In genomic region chr11:118996926-118997626, GRCh38 we compare ENCODE assay signal across 8 cellular contexts. TPM values are rescaled to one million over a fixed set of nuclear protein-coding genes. Genes with fewer than 3 reads are reported as not detected.
A peak's percentile ranks its signal among the peaks of the same experiment; 100 is the strongest.
DNase-seq lines count a peak whose midpoint lies in the region; ATAC-seq and TF ChIP-seq lines count a peak whose summit lies in the region.

No MANE protein-coding gene starts in this region.

- no peaks in the 10 kb centered on the region for H3K9me2 ChIP-seq in MM.1S (replicated peaks; ENCODE audit: insufficient read depth, low read length)
- H3K9me2 ChIP-seq in neural cell (ENCODE audit: insufficient read depth, low read length) = no peaks in the 10 kb centered on the region

- peak overlapping the region; percentile 97 for H3K4me3 Mint-ChIP-seq in activated CD8-positive, alpha-beta T cell treated with anti-CD3 and anti-CD28 coated beads for 36 hours

- peaks cover 43% of the 10 kb centered on the region for H3K36me3 Mint-ChIP-seq in activated CD8-positive, alpha-beta T cell treated with anti-CD3 and anti-CD28 coated beads for 36 hours (ENCODE audit: low read depth)

- H3K27ac ChIP-seq in MM.1S (ENCODE audit: low read length) (peak overlapping the region; percentile 52), esophagus squamous epithelium (peak overlapping the region; percentile 87 to 91 (median 88)), neural cell (ENCODE audit: low read length) (peak overlapping the region; percentile 63)

- ATAC-seq in GM21526 (IDR thresholded peaks at IDR 0.05; ENCODE audit: low FRiP score, unreplicated experiment) = peak; percentile 21
- peak; percentile 38 for ATAC-seq in activated CD8-positive, alpha-beta T cell treated with anti-CD3 and anti-CD28 coated beads for 36 hours

- H4K20me1 ChIP-seq in MM.1S (ENCODE audit: insufficient read depth, low read length) (no peaks in the 10 kb centered on the region), neural cell (ENCODE audit: insufficient read depth) (no peaks in the 10 kb centered on the region)

- peaks cover 31% of the 10 kb centered on the region for H3K4me1 Mint-ChIP-seq in activated CD8-positive, alpha-beta T cell treated with anti-CD3 and anti-CD28 coated beads for 36 hours (ENCODE audit: low read depth)

- intact Hi-C loops in activated CD8-positive, alpha-beta T cell treated with anti-CD3 and anti-CD28 coated beads for 36 hours (cut with micrococcal nuclease) = no loop called here
- intact Hi-C loops in esophagus squamous epithelium (cut with DNase I) = no loop called here

- whole genome bisulfite sequencing in esophagus squamous epithelium, 2 donors = 9 to 12% methylated on average over 20 to 22 of the region's 22 CpGs

- no peaks in the 10 kb centered on the region for H3K9me3 Mint-ChIP-seq in activated CD8-positive, alpha-beta T cell treated with anti-CD3 and anti-CD28 coated beads for 36 hours

- no peaks in the 10 kb centered on the region for H3K27me3 Mint-ChIP-seq in activated CD8-positive, alpha-beta T cell treated with anti-CD3 and anti-CD28 coated beads for 36 hours

- no peak for TF ChIP-seq RAD21 in neural cell (conservative IDR thresholded peaks at IDR 0.05)

- peak overlapping the region; percentile 80 for H3K4me2 ChIP-seq in MM.1S (ENCODE audit: low read depth, low read length)
- peak overlapping the region; percentile 76 for H3K4me2 ChIP-seq in neural cell (ENCODE audit: low read length)

- H3K4me3 ChIP-seq in MM.1S (ENCODE audit: low read length) = peak overlapping the region; percentile 91
- peak overlapping the region; percentile 67 to 82 (median 78) for H3K4me3 ChIP-seq in esophagus squamous epithelium
- H3K4me3 ChIP-seq in neural cell (ENCODE audit: low read length) = peak overlapping the region; percentile 95

- H3K36me3 ChIP-seq in MM.1S (replicated peaks; ENCODE audit: insufficient read depth, low read length) = peaks cover 3% of the 10 kb centered on the region; the same call in 1 of the 2 replicates
- H3K36me3 ChIP-seq in esophagus squamous epithelium = peaks cover 0 to 29% (median 7%) of the 10 kb centered on the region in 3 donors
- H3K36me3 ChIP-seq in neural cell (ENCODE audit: insufficient read depth, low read length) = no peaks in the 10 kb centered on the region

- H3F3A ChIP-seq in MM.1S (ENCODE audit: insufficient read depth, low read length) = no peaks in the 10 kb centered on the region; the same call in 1 of the 2 replicates
- H3F3A ChIP-seq in neural cell (ENCODE audit: insufficient read depth, low read length, poor library complexity, severe bottlenecking) = no peaks in the 10 kb centered on the region

- H3K79me2 ChIP-seq in MM.1S (ENCODE audit: low read length) (peaks cover 61% of the 10 kb centered on the region), neural cell (replicated peaks; ENCODE audit: insufficient read depth, low read length) (no peaks in the 10 kb centered on the region)

- H3K9me3 ChIP-seq in MM.1S (replicated peaks; ENCODE audit: insufficient read depth, low read length) (no peaks in the 10 kb centered on the region), esophagus squamous epithelium (no peaks in the 10 kb centered on the region), neural cell (ENCODE audit: low read length) (no peaks in the 10 kb centered on the region)

- POLR2A ChIA-PET in activated CD8-positive, alpha-beta T cell treated with anti-CD3 and anti-CD28 coated beads for 36 hours (lab: Charles Lee) = interaction anchor here (0.7 to 5.1 kb wide), 22 partner anchors 13 to 305 kb away, joined by 3 to 106 read pairs (median 4); partner anchors contain the start of genes DDX6, HMBS, RPS25 and SLC37A4

- CTCF ChIA-PET in activated CD8-positive, alpha-beta T cell treated with anti-CD3 and anti-CD28 coated beads for 36 hours (lab: Charles Lee) = interaction anchor here (1.0 to 1.3 kb wide), 6 partner anchors 38 to 307 kb away, joined by 3 to 4 read pairs (median 3); partner anchors contain the start of gene VPS11

- peak overlapping the region; percentile 99 for H3K27ac Mint-ChIP-seq in activated CD8-positive, alpha-beta T cell treated with anti-CD3 and anti-CD28 coated beads for 36 hours

- peak; percentile 22 for DNase-seq in DMS114 treated with DMSO at 0.1 percent for 48 hours (lab: John Stamatoyannopoulos, UW; ENCODE audit: unreplicated experiment)
- peak; percentile 34 for DNase-seq in MM.1S
- peak; percentile 66 for DNase-seq in activated CD8-positive, alpha-beta T cell treated with anti-CD3 and anti-CD28 coated beads for 36 hours
- DNase-seq in esophagus squamous epithelium (lab: John Stamatoyannopoulos, UW) = no peak
- no peak for DNase-seq in SK-N-DZ (ENCODE audit: low spot score)
- DNase-seq in NK-92 (lab: John Stamatoyannopoulos, UW; ENCODE audit: unreplicated experiment) = no peak

- no peak for TF ChIP-seq EP300 in neural cell (conservative IDR thresholded peaks at IDR 0.05; ENCODE audit: poor library complexity, severe bottlenecking)

- no peak for TF ChIP-seq POLR2A in esophagus squamous epithelium (IDR thresholded peaks at IDR 0.05)

- H3K9ac ChIP-seq in MM.1S (ENCODE audit: low read length) (peak overlapping the region; percentile 79), neural cell (ENCODE audit: low read length) (peak overlapping the region; percentile 82)

- H3K27me3 ChIP-seq in MM.1S (replicated peaks; ENCODE audit: insufficient read depth, low read length) = no peaks in the 10 kb centered on the region
- H3K27me3 ChIP-seq in esophagus squamous epithelium = no peaks in the 10 kb centered on the region
- H3K27me3 ChIP-seq in neural cell (ENCODE audit: insufficient read depth, low read depth, low read length) = no peaks in the 10 kb centered on the region

- H2AFZ ChIP-seq in MM.1S (ENCODE audit: low read length) = peak overlapping the region; percentile 86
- H2AFZ ChIP-seq in neural cell (ENCODE audit: low read depth, low read length) = peak overlapping the region; percentile 87

- peak; percentile 36 for TF ChIP-seq CTCF in MM.1S (IDR thresholded peaks at IDR 0.05; ENCODE audit: low read length)
- TF ChIP-seq CTCF in activated CD8-positive, alpha-beta T cell treated with anti-CD3 and anti-CD28 coated beads for 36 hours (IDR thresholded peaks at IDR 0.05) = peak; percentile 63
- peak in 2 of 6 experiments; percentile 34 to 40 for TF ChIP-seq CTCF in esophagus squamous epithelium (IDR thresholded peaks at IDR 0.05)
- peak; percentile 15 for TF ChIP-seq CTCF in neural cell (IDR thresholded peaks at IDR 0.05; ENCODE audit: poor library complexity, severe bottlenecking)

- H3K4me1 ChIP-seq in MM.1S (ENCODE audit: low read length) = peaks cover 8% of the 10 kb centered on the region; the same call in 1 of the 2 replicates
- H3K4me1 ChIP-seq in esophagus squamous epithelium = peaks cover 6 to 34% (median 23%) of the 10 kb centered on the region in 3 donors

RNA-seq across cellular contexts. Expression of gene CENATAC, which starts 0.9 kb away (rescaled TPM):
- 10 to 100 TPM; 22.0 to 24.1 TPM for total RNA-seq in activated CD8-positive, alpha-beta T cell treated with anti-CD3 and anti-CD28 coated beads for 36 hours
- total RNA-seq in esophagus squamous epithelium = 10 to 100 TPM in 3 of 4 donors, 1 to 10 TPM in 1; 9.2 to 58.9 (median 29.4) TPM
- 69.9 and 70.3 TPM in 2 replicates for polyA plus RNA-seq in neural cell
- polyA minus RNA-seq in neural cell = 57.7 and 59.2 TPM in 2 replicates
- polyA plus RNA-seq in SK-N-DZ (2014; cell fraction: cytosol; rRNA removed) = 14.3 and 16.2 TPM in 2 replicates
- 63.8 and 64.2 TPM in 2 replicates for polyA plus RNA-seq in SK-N-DZ (2014; cell fraction: nucleus; rRNA removed)

RNA-seq across cellular contexts. Expression of gene RPS25, which starts 21.1 kb away (rescaled TPM):
- total RNA-seq in activated CD8-positive, alpha-beta T cell treated with anti-CD3 and anti-CD28 coated beads for 36 hours = 1,000 to 10,000 TPM; 1,901 to 1,911 TPM
- total RNA-seq in esophagus squamous epithelium = 1,000 to 10,000 TPM in 3 of 4 donors, 100 to 1,000 TPM in 1; 729 to 2,261 (median 1,537) TPM
- 1,615 and 1,728 TPM in 2 replicates for polyA plus RNA-seq in neural cell
- 599 and 653 TPM in 2 replicates for polyA minus RNA-seq in neural cell
- 1,352 and 1,764 TPM in 2 replicates for polyA plus RNA-seq in SK-N-DZ (2014; cell fraction: cytosol; rRNA removed)
- polyA plus RNA-seq in SK-N-DZ (2014; cell fraction: nucleus; rRNA removed) = 951 and 1,259 TPM in 2 replicates

RNA-seq across cellular contexts. Expression of gene TRAPPC4, which starts 21.5 kb away (rescaled TPM):
- 10 to 100 TPM; 69.5 to 71.4 TPM for total RNA-seq in activated CD8-positive, alpha-beta T cell treated with anti-CD3 and anti-CD28 coated beads for 36 hours
- total RNA-seq in esophagus squamous epithelium = 10 to 100 TPM; 26.5 to 44.4 (median 41.2) TPM
- 271 and 276 TPM in 2 replicates for polyA plus RNA-seq in neural cell
- polyA minus RNA-seq in neural cell = 97.6 and 112 TPM in 2 replicates
- polyA plus RNA-seq in SK-N-DZ (2014; cell fraction: cytosol; rRNA removed) = 49.6 and 51.0 TPM in 2 replicates
- 27.4 and 37.3 TPM in 2 replicates for polyA plus RNA-seq in SK-N-DZ (2014; cell fraction: nucleus; rRNA removed)

RNA-seq across cellular contexts. Expression of gene FOXR1, which starts 25.5 kb away (rescaled TPM):
- total RNA-seq in activated CD8-positive, alpha-beta T cell treated with anti-CD3 and anti-CD28 coated beads for 36 hours = not detected
- not detected for total RNA-seq in esophagus squamous epithelium
- not detected in 2 replicates for polyA plus RNA-seq in neural cell
- polyA minus RNA-seq in neural cell = not detected in 2 replicates
- not detected in 2 replicates for polyA plus RNA-seq in SK-N-DZ (2014; cell fraction: cytosol; rRNA removed)
- not detected in 2 replicates for polyA plus RNA-seq in SK-N-DZ (2014; cell fraction: nucleus; rRNA removed)

RNA-seq across cellular contexts. Expression of gene SLC37A4, which starts 33.6 kb away (rescaled TPM):
- 10 to 100 TPM; 32.4 to 35.2 TPM for total RNA-seq in activated CD8-positive, alpha-beta T cell treated with anti-CD3 and anti-CD28 coated beads for 36 hours
- 10 to 100 TPM in 3 of 4 donors, 1 to 10 TPM in 1; 6.9 to 13.9 (median 11.5) TPM for total RNA-seq in esophagus squamous epithelium
- 23.5 and 25.8 TPM in 2 replicates for polyA plus RNA-seq in neural cell
- 11.3 and 13.9 TPM in 2 replicates for polyA minus RNA-seq in neural cell
- polyA plus RNA-seq in SK-N-DZ (2014; cell fraction: cytosol; rRNA removed) = 27.3 and 37.4 TPM in 2 replicates
- 63.1 and 98.4 TPM in 2 replicates for polyA plus RNA-seq in SK-N-DZ (2014; cell fraction: nucleus; rRNA removed)

Comparison
In these comparisons a context has a peak if more than half of its experiments do, and no peak if none do; other contexts are left out.
1. DNase-seq: peak in DMS114 treated with DMSO at 0.1 percent for 48 hours (single experiment), MM.1S (single experiment) and activated CD8-positive, alpha-beta T cell treated with anti-CD3 and anti-CD28 coated beads for 36 hours (single experiment); none in esophagus squamous epithelium (single experiment), SK-N-DZ (single experiment) and NK-92 (single experiment).
2. Peak in every context shown above with its lines, with median percentiles within 50 percentile points of each other: H3K27ac ChIP-seq and H3K4me3 ChIP-seq.